In the genomic region with DNA sequence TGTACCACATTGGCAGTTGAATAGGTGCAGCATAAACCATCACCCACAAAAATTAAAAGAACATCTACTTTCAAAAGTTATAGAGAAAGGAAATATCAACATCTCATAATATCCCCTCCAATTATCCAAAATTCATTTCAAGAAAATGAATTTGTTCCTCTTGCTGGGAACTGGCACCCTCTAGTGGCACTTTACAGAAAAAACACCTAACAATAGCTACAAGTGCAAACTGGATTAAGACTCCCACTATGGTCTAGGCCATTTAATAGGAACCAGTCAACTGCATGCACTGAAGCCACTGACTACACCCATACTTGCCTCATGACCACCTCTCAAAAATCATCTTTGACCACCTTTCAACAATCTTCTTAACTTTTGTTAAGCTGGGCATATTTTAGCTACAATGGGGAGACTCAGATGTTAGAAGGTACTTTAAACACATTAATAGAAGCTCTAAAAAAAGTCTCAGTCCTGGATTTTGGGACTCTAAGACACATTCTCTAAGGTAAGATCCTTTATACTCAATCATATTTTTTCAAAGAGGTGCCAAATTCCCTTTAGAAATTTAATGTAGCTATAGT, we compare ENCODE assay signal across 8 cellular contexts. TPM values are rescaled to one million over a fixed set of nuclear protein-coding genes. Genes with fewer than 3 reads are reported as not detected.
DNase-seq lines count a peak whose midpoint lies in the region; ATAC-seq, FAIRE-seq and TF ChIP-seq lines count a peak whose summit lies in the region.

No MANE protein-coding gene starts in this region.

- CTCF ChIA-PET in CD4-positive, alpha-beta memory T cell (lab: Charles Lee; ENCODE audit: partially characterized antibody) = interaction anchor here (0.8 to 8.0 kb wide), 46 partner anchors 9 to 879 kb away, joined by 3 to 131 read pairs (median 5); partner anchors contain the start of genes COMMD9, PRR5L and TRAF6

- H3K4me1 Mint-ChIP-seq in CD4-positive, alpha-beta memory T cell = peaks cover 13 to 31% (median 17%) of the 10 kb centered on the region in 4 donors

- no peaks in the 10 kb centered on the region for H3K27me3 ChIP-seq in CD4-positive, alpha-beta memory T cell (ENCODE audit: insufficient read depth, low read length)
- no peaks in the 10 kb centered on the region for H3K27me3 ChIP-seq in pancreas

- peaks cover 13% of the 10 kb centered on the region for H3K4me1 ChIP-seq in CD4-positive, alpha-beta memory T cell (ENCODE audit: insufficient read depth, low read length)
- H3K4me1 ChIP-seq in pancreas = no peaks in the 10 kb centered on the region

- no peak overlapping the region for H3K27ac ChIP-seq in CD4-positive, alpha-beta memory T cell (ENCODE audit: low read depth, low read length)
- H3K27ac ChIP-seq in VCaP = no peak overlapping the region
- H3K27ac ChIP-seq in pancreas = no peak overlapping the region

- H3K4me3 Mint-ChIP-seq in CD4-positive, alpha-beta memory T cell = no peak overlapping the region

- H3K27me3 Mint-ChIP-seq in CD4-positive, alpha-beta memory T cell = no peaks in the 10 kb centered on the region

- TF ChIP-seq CTCF in VCaP (conservative IDR thresholded peaks at IDR 0.05) (peak; percentile 88), pancreas (IDR thresholded peaks at IDR 0.05) (peak; percentile 17 to 67 (median 52))

- no peaks in the 10 kb centered on the region for H3K9me3 ChIP-seq in CD4-positive, alpha-beta memory T cell (ENCODE audit: control insufficient read depth in 1 of 2, low read length in 2 of 2)
- H3K9me3 ChIP-seq in pancreas = no peaks in the 10 kb centered on the region

- H3K9me3 Mint-ChIP-seq in CD4-positive, alpha-beta memory T cell = no peaks in the 10 kb centered on the region

- no peak overlapping the region for H3K4me3 ChIP-seq in CD4-positive, alpha-beta memory T cell (ENCODE audit: low read length in 2 of 2)
- no peak overlapping the region for H3K4me3 ChIP-seq in pancreas

- POLR2A ChIA-PET in CD4-positive, alpha-beta memory T cell (lab: Charles Lee; ENCODE audit: partially characterized antibody) = interaction anchor here (0.9 to 2.1 kb wide), 8 partner anchors 16 to 203 kb away, joined by 3 to 14 read pairs (median 4); partner anchors contain the start of gene COMMD9

- FAIRE-seq in frontal cortex (lab: Jason Lieb, UNC) (peak; percentile 31), pancreas (lab: Jason Lieb, UNC) (peak; percentile 43)

- peaks cover 54 to 64% of the 10 kb centered on the region in 2 donors for H3K36me3 Mint-ChIP-seq in CD4-positive, alpha-beta memory T cell

- ATAC-seq in GM19351 (IDR thresholded peaks at IDR 0.05; ENCODE audit: unreplicated experiment) (peak; percentile 62), pancreas (peak in 3 of 4 donors; percentile 58 to 85 (median 66)), HG02981 (IDR thresholded peaks at IDR 0.05; ENCODE audit: unreplicated experiment) (no peak)

- peak in 4 of 5 donors; percentile 42 to 54 (median 46) for DNase-seq in CD4-positive, alpha-beta memory T cell
- DNase-seq in NCI-H146 treated with DMSO at 0.1 percent for 48 hours (lab: John Stamatoyannopoulos, UW; ENCODE audit: unreplicated experiment) (peak; percentile 21), frontal cortex (ENCODE audit: low spot score in 2 of 2) (peak in 1 of 2 donors; percentile 34), pancreas (no peak)
- DNase-seq in activated CD4-positive, alpha-beta T cell treated with anti-CD3 and anti-CD28 coated beads, Interleukin-2, amount 50 U/mL, for 4 hours = no peak

- intact Hi-C loops in CD4-positive, alpha-beta memory T cell (cut with micrococcal nuclease) = loop anchor here (1.0 to 5.0 kb wide), 6 partner anchors 16 to 877 kb away; no protein-coding TSS in a partner anchor
- intact Hi-C loops in pancreas (cut with DNase I) = no loop called here

- H3K36me3 ChIP-seq in CD4-positive, alpha-beta memory T cell (ENCODE audit: insufficient read depth, low read length) = peaks cover 40% of the 10 kb centered on the region
- H3K36me3 ChIP-seq in pancreas = peaks cover 0 to 51% (median 11%) of the 10 kb centered on the region in 3 donors

- H3K27ac Mint-ChIP-seq in CD4-positive, alpha-beta memory T cell = peak overlapping the region in 5 of 7 donors; percentile 18 to 76 (median 26)

RNA-seq across cellular contexts. Expression of gene TRAF6, which starts 17.3 kb away (rescaled TPM):
- 10 to 100 TPM; 22.0 to 23.7 TPM for total RNA-seq in CD4-positive, alpha-beta memory T cell
- 10 to 100 TPM; 10.3 to 12.2 TPM for polyA plus RNA-seq in CD4-positive, alpha-beta memory T cell
- total RNA-seq in frontal cortex = 13.0 TPM
- 1 to 10 TPM; 5.0 to 9.5 (median 6.1) TPM for total RNA-seq in pancreas
- 1 to 10 TPM; 1.2 to 3.4 TPM for polyA plus RNA-seq in pancreas

Comparison
In these comparisons a context has a peak if more than half of its experiments do, and no peak if none do; other contexts are left out.
1. DNase-seq: peak in CD4-positive, alpha-beta memory T cell (4 of 5) and NCI-H146 treated with DMSO at 0.1 percent for 48 hours (single experiment); none in pancreas (0 of 6) and activated CD4-positive, alpha-beta T cell treated with anti-CD3 and anti-CD28 coated beads, Interleukin-2, amount 50 U/mL, for 4 hours (0 of 2).